Comparison of ENCODE assay signal across 19 cellular contexts in the genomic region with DNA sequence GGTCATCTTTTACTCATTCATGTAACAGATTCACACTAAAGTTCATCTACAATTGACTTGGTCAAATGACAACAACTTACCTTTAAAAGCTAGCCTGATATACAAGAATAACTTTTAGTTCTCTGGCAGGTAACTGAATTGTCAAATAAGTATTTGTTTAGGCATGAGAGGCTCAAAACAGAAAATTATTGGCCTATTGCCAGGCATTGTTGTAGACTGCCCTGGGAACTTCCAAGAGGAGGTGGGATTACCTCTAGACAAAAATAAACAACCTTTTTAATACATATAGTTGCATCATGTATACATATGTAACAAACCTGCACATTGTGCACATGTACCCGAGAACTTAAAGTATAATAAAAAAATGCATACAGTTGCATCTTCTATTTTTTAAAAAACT.
"Had no signal": no experiment of that assay in that cellular context is flagged by ENCODE, and none has a peak within 500 bp of the region (broad histone marks: within the 10 kb centered on the region; RNA-seq: fewer than 3 reads in every experiment).

No MANE protein-coding gene starts in this region.

- ATAC-seq: activated CD8-positive, alpha-beta T cell treated with anti-CD3 and anti-CD28 coated beads, Interleukin-2, amount 10 ng/mL, durations not matched to agents 7 days and 5 days; left lung; mucosa of descending colon; naive thymus-derived CD8-positive, alpha-beta T cell; pancreas; stimulated activated effector memory CD8-positive, alpha-beta T cell treated with anti-CD3 and anti-CD28 coated beads, Interleukin-12 subunit alpha, Interleukin-12 subunit beta, amount 100 ng/mL, for 72 hours; upper lobe of right lung had no signal

- H3K4me3 Mint-ChIP-seq: activated B cell treated with CpG ODN at 0.5 μM for 24 hours; activated CD8-positive, alpha-beta T cell treated with anti-CD3 and anti-CD28 coated beads, Interleukin-2, amount 10 ng/mL, durations not matched to agents 7 days and 5 days; activated naive CD4-positive, alpha-beta T cell treated with anti-CD3 and anti-CD28 coated beads, Interleukin-2, amount 50 U/mL, for 24 hours; naive thymus-derived CD8-positive, alpha-beta T cell; stimulated activated effector memory CD8-positive, alpha-beta T cell treated with anti-CD3 and anti-CD28 coated beads, Interleukin-12 subunit alpha, Interleukin-12 subunit beta, amount 100 ng/mL, for 72 hours had no signal

- H3K9me3 Mint-ChIP-seq: activated B cell treated with CpG ODN at 0.5 μM for 24 hours; activated naive CD4-positive, alpha-beta T cell treated with anti-CD3 and anti-CD28 coated beads, Interleukin-2, amount 50 U/mL, for 24 hours; stimulated activated effector memory CD8-positive, alpha-beta T cell treated with anti-CD3 and anti-CD28 coated beads, Interleukin-12 subunit alpha, Interleukin-12 subunit beta, amount 100 ng/mL, for 72 hours had no signal

- H3K36me3 Mint-ChIP-seq: activated naive CD4-positive, alpha-beta T cell treated with anti-CD3 and anti-CD28 coated beads, Interleukin-2, amount 50 U/mL, for 24 hours; naive thymus-derived CD8-positive, alpha-beta T cell; stimulated activated effector memory CD8-positive, alpha-beta T cell treated with anti-CD3 and anti-CD28 coated beads, Interleukin-12 subunit alpha, Interleukin-12 subunit beta, amount 100 ng/mL, for 72 hours had no signal

- DNase-seq: activated B cell treated with CpG ODN at 0.5 μM for 24 hours; activated CD4-positive, alpha-beta T cell treated with anti-CD3 and anti-CD28 coated beads for 48 hours; activated CD8-positive, alpha-beta memory T cell treated with anti-CD3 and anti-CD28 coated beads, Interleukin-2, amount 50 U/mL, for 4 hours; activated CD8-positive, alpha-beta T cell treated with anti-CD3 and anti-CD28 coated beads, Interleukin-2, amount 10 ng/mL, durations not matched to agents 7 days and 5 days; activated effector memory CD4-positive, alpha-beta T cell treated with anti-CD3 and anti-CD28 coated beads, Interleukin-2, amount 50 U/mL, for 16 hours; activated T-cell treated with anti-CD3 and anti-CD28 coated beads, Interleukin-2, amount 50 U/mL, for 48 hours; adrenal gland; caudate nucleus; esophagus squamous epithelium; left lung; mammary epithelial cell; mucosa of descending colon; naive thymus-derived CD8-positive, alpha-beta T cell; pancreas; stimulated activated CD4-positive, alpha-beta T cell treated with anti-CD3 and anti-CD28 coated beads, Interleukin-12 subunit alpha, Interleukin-12 subunit beta, amount 100 ng/mL, for 4 hours; stimulated activated CD4-positive, alpha-beta T cell treated with anti-CD3 and anti-CD28 coated beads, Interleukin-2, amount 100 ng/mL, for 24 hours; upper lobe of right lung had no signal

- H3K27me3 Mint-ChIP-seq: activated naive CD4-positive, alpha-beta T cell treated with anti-CD3 and anti-CD28 coated beads, Interleukin-2, amount 50 U/mL, for 24 hours had no signal

- H3K4me1 Mint-ChIP-seq: activated B cell treated with CpG ODN at 0.5 μM for 24 hours; activated naive CD4-positive, alpha-beta T cell treated with anti-CD3 and anti-CD28 coated beads, Interleukin-2, amount 50 U/mL, for 24 hours; naive thymus-derived CD8-positive, alpha-beta T cell; stimulated activated effector memory CD8-positive, alpha-beta T cell treated with anti-CD3 and anti-CD28 coated beads, Interleukin-12 subunit alpha, Interleukin-12 subunit beta, amount 100 ng/mL, for 72 hours had no signal

- H3K27ac Mint-ChIP-seq: activated B cell treated with CpG ODN at 0.5 μM for 24 hours; activated CD8-positive, alpha-beta T cell treated with anti-CD3 and anti-CD28 coated beads, Interleukin-2, amount 10 ng/mL, durations not matched to agents 7 days and 5 days; activated naive CD4-positive, alpha-beta T cell treated with anti-CD3 and anti-CD28 coated beads, Interleukin-2, amount 50 U/mL, for 24 hours; naive thymus-derived CD8-positive, alpha-beta T cell; stimulated activated effector memory CD8-positive, alpha-beta T cell treated with anti-CD3 and anti-CD28 coated beads, Interleukin-12 subunit alpha, Interleukin-12 subunit beta, amount 100 ng/mL, for 72 hours had no signal
